In genomic region chr10:32887481-32887880, GRCh38 we compare ENCODE assay signal across 23 cellular contexts.
"Had no signal": no experiment of that assay in that cellular context is flagged by ENCODE, and none has a peak within 500 bp of the region (broad histone marks: within the 10 kb centered on the region; RNA-seq: fewer than 3 reads in every experiment).

No MANE protein-coding gene starts in this region.

- H3K27ac ChIP-seq: brain microvascular endothelial cell, coronary artery, dorsolateral prefrontal cortex, gastrocnemius medialis, left ventricle myocardium inferior, spleen had no signal

- H3K27me3 Mint-ChIP-seq: activated CD4-positive, alpha-beta T cell treated with anti-CD3 and anti-CD28 coated beads, Interleukin-2, amount 10 ng/mL, durations not matched to agents 7 days and 5 days; activated CD8-positive, alpha-beta T cell treated with anti-CD3 and anti-CD28 coated beads for 36 hours; activated T-helper 17 cell treated with anti-CD3 and anti-CD28 coated beads, Interleukin-2, amount 50 U/mL, for 72 hours; stimulated activated naive CD8-positive, alpha-beta T cell treated with anti-CD3 and anti-CD28 coated beads, Interleukin-15, Interleukin-2, amounts not matched to agents 100 ng/mL and 50 ng/mL, for 24 hours had no signal

- H3K4me1 ChIP-seq: gastrocnemius medialis, left ventricle myocardium inferior had no signal

- H3K4me1 Mint-ChIP-seq: nephron had no signal

- H3K4me3 ChIP-seq: coronary artery, dorsolateral prefrontal cortex, gastrocnemius medialis, left ventricle myocardium inferior, spleen had no signal

- H3K27me3 ChIP-seq: brain microvascular endothelial cell, dorsolateral prefrontal cortex, gastrocnemius medialis, spleen had no signal

- H3K27ac Mint-ChIP-seq: activated CD4-positive, alpha-beta T cell treated with anti-CD3 and anti-CD28 coated beads, Interleukin-2, amount 10 ng/mL, durations not matched to agents 7 days and 5 days; activated CD8-positive, alpha-beta T cell treated with anti-CD3 and anti-CD28 coated beads for 36 hours; activated T-helper 17 cell treated with anti-CD3 and anti-CD28 coated beads, Interleukin-2, amount 50 U/mL, for 72 hours; nephron; stimulated activated naive CD8-positive, alpha-beta T cell treated with anti-CD3 and anti-CD28 coated beads, Interleukin-15, Interleukin-2, amounts not matched to agents 100 ng/mL and 50 ng/mL, for 24 hours; T-helper 1 cell treated with Interleukin-12 subunit alpha and Interleukin-12 subunit beta and Interleukin-4 antibody, amounts not matched to agents 30 μg/mL and 1 μg/mL, for 36 hours had no signal

- H3K9me3 Mint-ChIP-seq: activated CD4-positive, alpha-beta T cell treated with anti-CD3 and anti-CD28 coated beads, Interleukin-2, amount 10 ng/mL, durations not matched to agents 7 days and 5 days; activated CD8-positive, alpha-beta T cell treated with anti-CD3 and anti-CD28 coated beads for 36 hours; activated T-cell treated with anti-CD3 and anti-CD28 coated beads, Interleukin-2, amount 50 U/mL, for 4 hours; activated T-helper 17 cell treated with anti-CD3 and anti-CD28 coated beads, Interleukin-2, amount 50 U/mL, for 72 hours; nephron; stimulated activated naive CD8-positive, alpha-beta T cell treated with anti-CD3 and anti-CD28 coated beads, Interleukin-15, Interleukin-2, amounts not matched to agents 100 ng/mL and 50 ng/mL, for 24 hours; T-helper 1 cell treated with Interleukin-12 subunit alpha and Interleukin-12 subunit beta and Interleukin-4 antibody, amounts not matched to agents 30 μg/mL and 1 μg/mL, for 36 hours had no signal

- H3K4me3 Mint-ChIP-seq: activated CD4-positive, alpha-beta T cell treated with anti-CD3 and anti-CD28 coated beads, Interleukin-2, amount 10 ng/mL, durations not matched to agents 7 days and 5 days; activated CD8-positive, alpha-beta T cell treated with anti-CD3 and anti-CD28 coated beads for 36 hours; activated T-cell treated with anti-CD3 and anti-CD28 coated beads, Interleukin-2, amount 50 U/mL, for 4 hours; activated T-helper 17 cell treated with anti-CD3 and anti-CD28 coated beads, Interleukin-2, amount 50 U/mL, for 72 hours; nephron; stimulated activated naive CD8-positive, alpha-beta T cell treated with anti-CD3 and anti-CD28 coated beads, Interleukin-15, Interleukin-2, amounts not matched to agents 100 ng/mL and 50 ng/mL, for 24 hours; T-helper 1 cell treated with Interleukin-12 subunit alpha and Interleukin-12 subunit beta and Interleukin-4 antibody, amounts not matched to agents 30 μg/mL and 1 μg/mL, for 36 hours had no signal

- H3K9me3 ChIP-seq: gastrocnemius medialis, left ventricle myocardium inferior, spleen had no signal

- DNase-seq: activated CD4-positive, alpha-beta T cell treated with anti-CD3 and anti-CD28 coated beads for 1 hour; activated CD4-positive, alpha-beta T cell treated with anti-CD3 and anti-CD28 coated beads, Interleukin-2, amount 10 ng/mL, durations not matched to agents 7 days and 5 days; activated CD8-positive, alpha-beta T cell treated with anti-CD3 and anti-CD28 coated beads for 36 hours; activated gamma-delta T cell treated with Interleukin-2 at 50 U/mL for 16 hours; activated naive CD4-positive, alpha-beta T cell treated with anti-CD3 and anti-CD28 coated beads, Interleukin-2, amount 50 U/mL, for 16 hours; activated T-cell treated with anti-CD3 and anti-CD28 coated beads, Interleukin-2, amount 50 U/mL, for 4 hours; amniotic stem cell; brain microvascular endothelial cell; dorsolateral prefrontal cortex; effector memory CD4-positive, alpha-beta T cell; erythroblast; gastrocnemius medialis; glutamatergic neuron; left ventricle myocardium inferior; right cardiac atrium; spleen; substantia nigra; T-helper 9 cell had no signal

- H3K36me3 ChIP-seq: brain microvascular endothelial cell, gastrocnemius medialis, left ventricle myocardium inferior, spleen had no signal

- ATAC-seq: activated CD8-positive, alpha-beta T cell treated with anti-CD3 and anti-CD28 coated beads for 36 hours; activated T-cell treated with anti-CD3 and anti-CD28 coated beads, Interleukin-2, amount 50 U/mL, for 4 hours; activated T-helper 17 cell treated with anti-CD3 and anti-CD28 coated beads, Interleukin-2, amount 50 U/mL, for 72 hours had no signal
